Comparison of ENCODE assay signal across 15 cellular contexts in genomic region chr9:16553869-16554540, GRCh38.
"Had no signal": no experiment of that assay in that cellular context is flagged by ENCODE, and none has a peak within 500 bp of the region (broad histone marks: within the 10 kb centered on the region; RNA-seq: fewer than 3 reads in every experiment).

No MANE protein-coding gene starts in this region.

- H3K4me1 ChIP-seq: ascending aorta, foreskin keratinocyte, left ventricle myocardium inferior, right atrium auricular region, SJSA1, tibial artery had no signal

- H3K4me3 ChIP-seq: ascending aorta, left ventricle myocardium inferior, right atrium auricular region, SJSA1, tibial artery had no signal

- DNase-seq: activated CD4-positive, alpha-beta T cell treated with anti-CD3 and anti-CD28 coated beads for 36 hours; activated CD8-positive, alpha-beta memory T cell treated with anti-CD3 and anti-CD28 coated beads, Interleukin-2, amount 50 U/mL, for 48 hours; activated CD8-positive, alpha-beta T cell treated with anti-CD3 and anti-CD28 coated beads, Interleukin-2, amount 10 ng/mL, durations not matched to agents 7 days and 5 days; activated naive CD8-positive, alpha-beta T cell treated with anti-CD3 and anti-CD28 coated beads, Interleukin-2, amount 10 ng/mL, durations not matched to agents 7 days and 5 days; effector memory CD8-positive, alpha-beta T cell; foreskin keratinocyte; left ventricle myocardium inferior; midbrain; small intestine; tibial artery; WERI-Rb-1 had no signal

- H3K27me3 ChIP-seq: ascending aorta, foreskin keratinocyte, right atrium auricular region, SJSA1, tibial artery had no signal

- H3K9me3 ChIP-seq: ascending aorta, left ventricle myocardium inferior, right atrium auricular region, SJSA1, tibial artery had no signal

- ATAC-seq: activated CD4-positive, alpha-beta T cell treated with anti-CD3 and anti-CD28 coated beads for 36 hours; activated CD8-positive, alpha-beta T cell treated with anti-CD3 and anti-CD28 coated beads, Interleukin-2, amount 10 ng/mL, durations not matched to agents 7 days and 5 days; effector memory CD8-positive, alpha-beta T cell; foreskin keratinocyte; stimulated activated effector memory CD8-positive, alpha-beta T cell treated with anti-CD3 and anti-CD28 coated beads, Interleukin-12 subunit alpha, Interleukin-12 subunit beta, amount 100 ng/mL, for 72 hours had no signal

- H3K36me3 ChIP-seq: left ventricle myocardium inferior, right atrium auricular region, SJSA1, WERI-Rb-1 had no signal

- H3K27ac ChIP-seq: ascending aorta, foreskin keratinocyte, left ventricle myocardium inferior, right atrium auricular region, SJSA1, tibial artery, WERI-Rb-1 had no signal
